In the genomic region with DNA sequence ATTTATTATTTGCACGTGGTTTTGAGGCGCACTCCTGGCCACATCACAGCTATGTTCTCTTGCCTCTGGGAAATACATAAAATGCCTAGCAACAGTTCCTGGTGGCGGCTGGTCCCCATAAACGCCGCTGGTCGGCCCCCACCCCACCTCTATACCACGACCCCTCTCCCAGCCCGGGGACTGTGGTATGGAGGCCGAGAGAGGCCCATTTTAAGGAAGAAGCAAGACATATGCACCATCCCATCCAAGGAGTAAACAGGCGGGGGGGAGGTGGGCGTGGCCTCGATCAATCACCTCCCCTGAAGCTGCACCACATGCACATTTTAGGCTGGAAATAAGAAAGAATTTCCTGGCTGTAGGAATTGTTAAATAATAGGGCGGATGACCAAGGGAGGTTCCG, we compare ENCODE assay signal across 9 cellular contexts.
DNase-seq lines count a peak whose midpoint lies in the region; ATAC-seq, FAIRE-seq and TF ChIP-seq lines count a peak whose summit lies in the region.
"Had no signal": no experiment of that assay in that cellular context is flagged by ENCODE, and none has a peak within 500 bp of the region (broad histone marks: within the 10 kb centered on the region; RNA-seq: fewer than 3 reads in every experiment).

No MANE protein-coding gene starts in this region.

- H2AFZ ChIP-seq in PC-9 (no peak overlapping the region), astrocyte (ENCODE audit: low read depth, low read length) (no peak overlapping the region)

- H3K9me2 ChIP-seq in PC-9 (ENCODE audit: insufficient read depth) = no peaks in the 10 kb centered on the region

- H3K4me3 Mint-ChIP-seq in astrocyte (ENCODE audit: unreplicated experiment) = no peak overlapping the region

- DNase-seq in PC-9 = no peak
- no peak for DNase-seq in astrocyte (ENCODE audit: low read depth)
- peak; percentile 62 for DNase-seq in lower lobe of right lung
- peak in 1 of 2 donors; percentile 73 for DNase-seq in suprapubic skin (ENCODE audit: low spot score in 2 of 2)
- DNase-seq in NCI-H69 (lab: John Stamatoyannopoulos, UW) = no peak
- DNase-seq: NCI-H526 treated with DMSO at 0.1 percent for 48 hours had no signal

- peak overlapping the region; percentile 80 for H3K4me2 ChIP-seq in PC-9
- H3K4me2 ChIP-seq in astrocyte (ENCODE audit: low read length) = peak overlapping the region; percentile 79

- POLR2A ChIA-PET in PC-9 (lab: Charles Lee; ENCODE audit: unreplicated experiment) = no interaction called here

- WGBS in suprapubic skin = 68% methylated on average over 14 of the region's 14 CpGs

- H3K27me3 Mint-ChIP-seq in astrocyte (ENCODE audit: low read depth, unreplicated experiment) = no peaks in the 10 kb centered on the region

- no peaks in the 10 kb centered on the region for H3K9me3 Mint-ChIP-seq in astrocyte (ENCODE audit: unreplicated experiment)

- H3K27me3 ChIP-seq in PC-9 (ENCODE audit: insufficient read depth, low read depth) = no peaks in the 10 kb centered on the region
- no peaks in the 10 kb centered on the region for H3K27me3 ChIP-seq in astrocyte (ENCODE audit: insufficient read depth, low read length)
- no peaks in the 10 kb centered on the region for H3K27me3 ChIP-seq in lower lobe of right lung (ENCODE audit: low read depth)
- H3K27me3 ChIP-seq in suprapubic skin = no peaks in the 10 kb centered on the region

- no peaks in the 10 kb centered on the region for H3K36me3 ChIP-seq in PC-9 (ENCODE audit: low read depth)
- H3K36me3 ChIP-seq in astrocyte (ENCODE audit: insufficient read depth, low read length) = no peaks in the 10 kb centered on the region
- no peaks in the 10 kb centered on the region for H3K36me3 ChIP-seq in lower lobe of right lung
- no peaks in the 10 kb centered on the region for H3K36me3 ChIP-seq in suprapubic skin

- BruUV-seq in PC-9 (replicated peaks; lab: Mats Ljungman, UMichigan) = no TSS peak

- H3F3A ChIP-seq in PC-9 (ENCODE audit: insufficient read depth, low read depth) = peaks cover 15% of the 10 kb centered on the region; the same call in 1 of the 2 replicates

- TF ChIP-seq CTCF in PC-9 (conservative IDR thresholded peaks at IDR 0.05) = no peak
- TF ChIP-seq CTCF in astrocyte (IDR thresholded peaks at IDR 0.05; ENCODE audit: insufficient read depth, low read depth, low read length) = no peak
- TF ChIP-seq CTCF in lower lobe of right lung (IDR thresholded peaks at IDR 0.05) = no peak
- no peak for TF ChIP-seq CTCF in suprapubic skin (IDR thresholded peaks at IDR 0.05)

- no peak for TF ChIP-seq EP300 in suprapubic skin (IDR thresholded peaks at IDR 0.05)

- no peak for FAIRE-seq in astrocyte (lab: Jason Lieb, UNC)

- H3K36me3 Mint-ChIP-seq in astrocyte (ENCODE audit: low read depth, unreplicated experiment) = no peaks in the 10 kb centered on the region

- H4K20me1 ChIP-seq in PC-9 (ENCODE audit: insufficient read depth) (no peaks in the 10 kb centered on the region), astrocyte (ENCODE audit: insufficient read depth, low read length) (no peaks in the 10 kb centered on the region)

- TF ChIP-seq POLR2A in suprapubic skin (IDR thresholded peaks at IDR 0.05) = no peak

- peaks cover 17% of the 10 kb centered on the region for H3K4me1 Mint-ChIP-seq in astrocyte (ENCODE audit: low read depth, unreplicated experiment)

- intact Hi-C loops in PC-9 (cut with micrococcal nuclease; ENCODE audit: unreplicated experiment) (loop anchor here (5.0 kb wide), 1 partner anchor 80 kb away; the partner anchor contains the start of gene BCL2), lower lobe of right lung (cut with DNase I) (no loop called here)

- H3K27ac Mint-ChIP-seq in astrocyte (ENCODE audit: unreplicated experiment) = peak overlapping the region; percentile 93

- no peaks in the 10 kb centered on the region for H3K79me2 ChIP-seq in PC-9 (ENCODE audit: low read depth)
- H3K79me2 ChIP-seq in astrocyte (ENCODE audit: insufficient read depth, low read length) = no peaks in the 10 kb centered on the region

- H3K4me1 ChIP-seq in PC-9 (replicated peaks; ENCODE audit: insufficient read depth) (peaks cover 22% of the 10 kb centered on the region), astrocyte (ENCODE audit: insufficient read depth, low read length) (peaks cover 16% of the 10 kb centered on the region), lower lobe of right lung (peaks cover 36% of the 10 kb centered on the region), suprapubic skin (peaks cover 26% of the 10 kb centered on the region)

- CTCF ChIA-PET in PC-9 (lab: Charles Lee) = interaction anchor here (0.6 to 0.7 kb wide), 3 partner anchors 83 to 729 kb away, joined by 3 to 5 read pairs (median 3); no protein-coding TSS in a partner anchor

- peak overlapping the region; percentile 76; the same call in 1 of the 2 replicates for H3K27ac ChIP-seq in PC-9
- no peak overlapping the region for H3K27ac ChIP-seq in astrocyte (ENCODE audit: low read depth, low read length)
- H3K27ac ChIP-seq in lower lobe of right lung = peak overlapping the region; percentile 84
- peak overlapping the region; percentile 86 for H3K27ac ChIP-seq in suprapubic skin

- H3K4me3 ChIP-seq in PC-9 (no peak overlapping the region), astrocyte (ENCODE audit: insufficient read depth, low read depth, low read length) (peak overlapping the region; percentile 37), lower lobe of right lung (peak overlapping the region; percentile 25), suprapubic skin (no peak overlapping the region)
- H3K4me3 ChIP-seq: mucosa of descending colon had no signal

- no peaks in the 10 kb centered on the region for H3K9me3 ChIP-seq in PC-9 (ENCODE audit: insufficient read depth, low read depth)
- H3K9me3 ChIP-seq in astrocyte (ENCODE audit: insufficient read depth, low read depth, low read length) = no peaks in the 10 kb centered on the region
- no peaks in the 10 kb centered on the region for H3K9me3 ChIP-seq in lower lobe of right lung
- H3K9me3 ChIP-seq in suprapubic skin = no peaks in the 10 kb centered on the region
- H3K9me3 ChIP-seq: mucosa of descending colon had no signal

- H3K9ac ChIP-seq in astrocyte (ENCODE audit: low read length) = no peak overlapping the region

- ATAC-seq in lower lobe of right lung = peak; percentile 41 to 42
- no peak for ATAC-seq in GM19397 (IDR thresholded peaks at IDR 0.05; ENCODE audit: unreplicated experiment)
- ATAC-seq in HG02852 (IDR thresholded peaks at IDR 0.05; ENCODE audit: unreplicated experiment) = no peak

Comparison
In these comparisons a context has a peak if more than half of its experiments do, and no peak if none do; other contexts are left out.
1. H3K4me3 ChIP-seq: peak in astrocyte (single experiment) and lower lobe of right lung (single experiment); none in PC-9 (single experiment) and suprapubic skin (single experiment).
2. ATAC-seq: peak in lower lobe of right lung (2 of 2); none in GM19397 (single experiment) and HG02852 (single experiment).